Comparison of ENCODE assay signal across 1 cellular context in genomic region chr20:41134362-41135186, GRCh38.
TF ChIP-seq lines count a peak whose summit lies in the region.

No MANE protein-coding gene starts in this region.

TF ChIP-seq in HepG2, 621 proteins besides CTCF, POLR2A, EP300 and RAD21 (continued from another document and continues in another):
- peak; percentile 13; the same call in 1 of the 2 replicates for TF ChIP-seq ZNF501 (CRISPR knock-in tag; IDR thresholded peaks at IDR 0.05)
- TF ChIP-seq NCOR1 (IDR thresholded peaks at IDR 0.05; ENCODE audit: borderline replicate concordance, low read length) = 0 out of 2 replicates have a peak, but pooled peaks have one; percentile 20
- peak; percentile 34; the same call in 1 of the 2 replicates for TF ChIP-seq MED1 (CRISPR knock-in tag; IDR thresholded peaks at IDR 0.05)
- TF ChIP-seq MYC (CRISPR knock-in tag; IDR thresholded peaks at IDR 0.05; ENCODE audit: borderline replicate concordance) = peak; percentile 7; the same call in 1 of the 2 replicates
- TF ChIP-seq SNAI1 (CRISPR knock-in tag; IDR thresholded peaks at IDR 0.05; ENCODE audit: borderline replicate concordance) = no peak
- peak; percentile 41; the same call in 1 of the 2 replicates for TF ChIP-seq UBTF (CRISPR knock-in tag; IDR thresholded peaks at IDR 0.05)
- peak; percentile 44; the same call in 1 of the 2 replicates for TF ChIP-seq CHD4 (IDR thresholded peaks at IDR 0.05; ENCODE audit: borderline replicate concordance, low read length)
- TF ChIP-seq ZGPAT (CRISPR knock-in tag; IDR thresholded peaks at IDR 0.05) = peak; percentile 35; the same call in 1 of the 2 replicates
- 0 out of 2 replicates have a peak, but pooled peaks have one; percentile 5 for TF ChIP-seq FOXA3 (CRISPR knock-in tag; IDR thresholded peaks at IDR 0.05)
- peak; percentile 79; the same call in 1 of the 2 replicates for TF ChIP-seq ZNF280D (CRISPR knock-in tag; IDR thresholded peaks at IDR 0.05)
- TF ChIP-seq ARID4A (CRISPR knock-in tag; IDR thresholded peaks at IDR 0.05; ENCODE audit: borderline replicate concordance) = peak; percentile 58
- 0 out of 2 replicates have a peak, but pooled peaks have one; percentile 23 for TF ChIP-seq ZNF33B (CRISPR knock-in tag; IDR thresholded peaks at IDR 0.05)
- TF ChIP-seq AHR (CRISPR knock-in tag; IDR thresholded peaks at IDR 0.05) = no peak
- TF ChIP-seq SMAD1 (CRISPR knock-in tag; IDR thresholded peaks at IDR 0.05; ENCODE audit: borderline replicate concordance, low read depth) = 0 out of 2 replicates have a peak, but pooled peaks have one; percentile 67
- TF ChIP-seq ZNF24 (IDR thresholded peaks at IDR 0.05) = 0 out of 2 replicates have a peak, but pooled peaks have one; percentile 34
- TF ChIP-seq BHLHE40 (IDR thresholded peaks at IDR 0.05; ENCODE audit: low read length) = peak; percentile 18; the same call in 1 of the 2 replicates
- TF ChIP-seq ZNF839 (CRISPR knock-in tag; IDR thresholded peaks at IDR 0.05; ENCODE audit: borderline replicate concordance) = peak; percentile 16; the same call in 1 of the 2 replicates
- TF ChIP-seq SNAPC2 (CRISPR knock-in tag; IDR thresholded peaks at IDR 0.05) = 0 out of 2 replicates have a peak, but pooled peaks have one; percentile 3
- TF ChIP-seq PAF1 (CRISPR knock-in tag; IDR thresholded peaks at IDR 0.05) = no peak
- TF ChIP-seq ZNF567 (CRISPR knock-in tag; IDR thresholded peaks at IDR 0.05; ENCODE audit: borderline replicate concordance) = 0 out of 2 replicates have a peak, but pooled peaks have one; percentile 5
- no peak for TF ChIP-seq SAFB2 (CRISPR knock-in tag; IDR thresholded peaks at IDR 0.05; ENCODE audit: borderline replicate concordance, low read depth)
- TF ChIP-seq DRAP1 (CRISPR knock-in tag; IDR thresholded peaks at IDR 0.05) = no peak
- peak; percentile 5; the same call in 1 of the 2 replicates for TF ChIP-seq ZNF331 (CRISPR knock-in tag; IDR thresholded peaks at IDR 0.05)
- TF ChIP-seq ZNF292 (CRISPR knock-in tag; IDR thresholded peaks at IDR 0.05; ENCODE audit: borderline replicate concordance, low read depth) = peak; percentile 34; the same call in 1 of the 2 replicates
- no peak for TF ChIP-seq HMG20A (CRISPR knock-in tag; IDR thresholded peaks at IDR 0.05; ENCODE audit: borderline replicate concordance)
- TF ChIP-seq PRDM10 (CRISPR knock-in tag; IDR thresholded peaks at IDR 0.05; ENCODE audit: low read depth) = 0 out of 2 replicates have a peak, but pooled peaks have one; percentile 16
- 0 out of 2 replicates have a peak, but pooled peaks have one; percentile 15 for TF ChIP-seq ZNF225 (CRISPR knock-in tag; IDR thresholded peaks at IDR 0.05)
- 0 out of 2 replicates have a peak, but pooled peaks have one; percentile 58 for TF ChIP-seq CHCHD3 (CRISPR knock-in tag; IDR thresholded peaks at IDR 0.05)
- TF ChIP-seq ZNF441 (CRISPR knock-in tag; IDR thresholded peaks at IDR 0.05; ENCODE audit: borderline replicate concordance) = 0 out of 2 replicates have a peak, but pooled peaks have one; percentile 16
- TF ChIP-seq GABPA (IDR thresholded peaks at IDR 0.05; ENCODE audit: low read depth, low read length) = no peak
- no peak for TF ChIP-seq GABPA (CRISPR knock-in tag; IDR thresholded peaks at IDR 0.05; ENCODE audit: low read depth)
- no peak; the same call in 1 of the 2 replicates for TF ChIP-seq ZNF746 (CRISPR knock-in tag; IDR thresholded peaks at IDR 0.05)
- TF ChIP-seq ZNF7 (CRISPR knock-in tag; IDR thresholded peaks at IDR 0.05) = peak; percentile 81
- 0 out of 2 replicates have a peak, but pooled peaks have one; percentile 14 for TF ChIP-seq GZF1 (CRISPR knock-in tag; IDR thresholded peaks at IDR 0.05)
- 0 out of 2 replicates have a peak, but pooled peaks have one; percentile 23 for TF ChIP-seq RBAK (CRISPR knock-in tag; IDR thresholded peaks at IDR 0.05)
- 0 out of 2 replicates have a peak, but pooled peaks have one; percentile 7 for TF ChIP-seq FOXO1 (CRISPR knock-in tag; IDR thresholded peaks at IDR 0.05)
- TF ChIP-seq ZNF674 (CRISPR knock-in tag; IDR thresholded peaks at IDR 0.05; ENCODE audit: low read depth) = 0 out of 2 replicates have a peak, but pooled peaks have one; percentile 17
- peak; percentile 71; the same call in 1 of the 2 replicates for TF ChIP-seq RCOR2 (CRISPR knock-in tag; IDR thresholded peaks at IDR 0.05)
- peak; percentile 52; the same call in 1 of the 2 replicates for TF ChIP-seq ZNF263 (CRISPR knock-in tag; IDR thresholded peaks at IDR 0.05)
- no peak for TF ChIP-seq SYNCRIP (IDR thresholded peaks at IDR 0.05; ENCODE audit: insufficient read depth, low read depth, low read length)
- peak; percentile 33; the same call in 1 of the 2 replicates for TF ChIP-seq HNF4A (CRISPR knock-in tag; IDR thresholded peaks at IDR 0.05)
- peak; percentile 28 for TF ChIP-seq ZNF883 (CRISPR knock-in tag; IDR thresholded peaks at IDR 0.05; ENCODE audit: not compliant biosample characterization)
- 0 out of 2 replicates have a peak, but pooled peaks have one; percentile 11 for TF ChIP-seq MYPOP (CRISPR knock-in tag; IDR thresholded peaks at IDR 0.05)
- peak; percentile 81; the same call in 1 of the 2 replicates for TF ChIP-seq GLI4 (CRISPR knock-in tag; IDR thresholded peaks at IDR 0.05; ENCODE audit: borderline replicate concordance)
